ENCODE assay signal across 8 cellular contexts in the genomic region with DNA sequence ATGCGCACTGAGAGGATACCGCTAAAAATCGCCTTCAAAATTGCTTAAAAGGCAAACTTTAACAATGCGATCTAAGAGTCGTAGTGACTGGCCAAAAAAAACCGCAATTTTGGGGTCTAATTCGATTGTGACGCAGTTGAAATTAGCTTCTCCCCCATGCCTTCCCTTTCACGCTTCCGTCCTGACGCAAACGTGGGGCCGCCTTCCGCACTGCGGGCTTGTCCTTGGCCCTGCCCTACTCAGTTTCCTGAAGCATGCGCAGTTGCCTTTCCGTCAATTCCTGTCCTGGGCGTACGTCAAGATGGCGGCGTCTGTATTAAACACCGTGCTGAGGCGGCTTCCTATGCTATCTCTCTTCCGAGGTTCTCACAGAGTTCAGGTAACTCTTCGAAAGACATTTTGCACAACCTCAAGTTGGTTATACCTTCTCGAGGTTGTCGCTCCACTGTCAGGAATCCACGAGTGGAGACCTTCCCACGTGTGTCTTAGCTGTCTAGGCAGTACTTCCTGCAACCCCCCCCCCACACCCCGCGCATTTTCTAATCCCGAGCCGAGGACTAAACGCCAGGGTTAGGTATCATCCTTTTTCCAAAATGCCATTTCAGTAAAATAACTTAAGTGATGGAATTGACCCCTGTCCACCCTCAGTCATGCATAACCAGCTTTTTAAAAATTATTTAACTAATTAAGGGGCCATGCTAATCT. TPM values are rescaled to one million over a fixed set of nuclear protein-coding genes. Genes with fewer than 3 reads are reported as not detected.
A peak's percentile ranks its signal among the peaks of the same experiment; 100 is the strongest.
DNase-seq lines count a peak whose midpoint lies in the region; ATAC-seq and TF ChIP-seq lines count a peak whose summit lies in the region.

A gene (plus strand): TSS at position 276 of the 705 bp plus-strand sequence. CDS start 26 bp downstream, at position 302.

- intact Hi-C loops in esophagus squamous epithelium (cut with DNase I) = no loop called here

- H3K27me3 ChIP-seq in Peyer's patch (no peaks in the 10 kb centered on the region), esophagus squamous epithelium (no peaks in the 10 kb centered on the region)

- no peak for TF ChIP-seq CTCF in Peyer's patch (IDR thresholded peaks at IDR 0.05)
- no peak for TF ChIP-seq CTCF in esophagus squamous epithelium (IDR thresholded peaks at IDR 0.05)

- H3K4me3 ChIP-seq in Peyer's patch (peak within 1 kb of the TSS; percentile 70 to 86 (median 76)), esophagus squamous epithelium (peak within 1 kb of the TSS; percentile 61 to 92 (median 74))

- peaks cover 0 to 28% (median 9%) of the 10 kb centered on the region in 4 donors for H3K4me1 ChIP-seq in Peyer's patch
- peaks cover 6 to 39% (median 21%) of the 10 kb centered on the region in 3 donors for H3K4me1 ChIP-seq in esophagus squamous epithelium

- 0% methylated on average over 31 to 32 of the region's 34 CpGs for whole genome bisulfite sequencing in esophagus squamous epithelium, 2 donors

- H3K36me3 ChIP-seq in Peyer's patch (peaks cover 0 to 44% (median 0%) of the 10 kb centered on the region in 3 donors), esophagus squamous epithelium (peaks cover 3 to 47% (median 30%) of the 10 kb centered on the region in 3 donors)

- H3K27ac ChIP-seq in Peyer's patch = peak within 1 kb of the TSS; percentile 87 to 97 (median 92)
- H3K27ac ChIP-seq in esophagus squamous epithelium = peak within 1 kb of the TSS; percentile 95 to 98 (median 98)

- TF ChIP-seq POLR2A in Peyer's patch (IDR thresholded peaks at IDR 0.05) (peak; percentile 70 to 93), esophagus squamous epithelium (IDR thresholded peaks at IDR 0.05) (peak in 2 of 4 donors; percentile 65 to 80)

- peak; percentile 98 for DNase-seq in DMS153 treated with DMSO at 0.1 percent for 48 hours (lab: John Stamatoyannopoulos, UW; ENCODE audit: unreplicated experiment)
- peak; percentile 100 for DNase-seq in KG1 (lab: John Stamatoyannopoulos, UW)
- peak; percentile 94 to 99 (median 97) for DNase-seq in Peyer's patch
- DNase-seq in activated T-cell treated with anti-CD3 and anti-CD28 coated beads, Interleukin-2, amount 50 U/mL, for 48 hours = peak; percentile 94 to 96
- peak; percentile 86 for DNase-seq in esophagus squamous epithelium (lab: John Stamatoyannopoulos, UW)
- DNase-seq in myocyte (ENCODE audit: low read depth) = peak; percentile 99
- peak; percentile 91 to 98 for DNase-seq in stimulated activated CD8-positive, alpha-beta memory T cell treated with anti-CD3 and anti-CD28 coated beads, Interleukin-7, amount 100 ng/mL, for 48 hours (ENCODE audit: extremely low read depth in 1 of 2, low read depth in 1 of 2)

- no peaks in the 10 kb centered on the region for H3K9me3 ChIP-seq in Peyer's patch
- no peaks in the 10 kb centered on the region for H3K9me3 ChIP-seq in esophagus squamous epithelium

- ATAC-seq in GM21723 (IDR thresholded peaks at IDR 0.05; ENCODE audit: unreplicated experiment) = peak; percentile 76

RNA-seq across cellular contexts. Expression of the gene that starts here (rescaled TPM):
- 10 to 100 TPM; 35.3 to 59.8 (median 42.5) TPM for total RNA-seq in Peyer's patch
- total RNA-seq in esophagus squamous epithelium = 10 to 100 TPM; 31.0 to 56.3 (median 40.6) TPM
- 64.3 and 65.5 TPM in 2 replicates for total RNA-seq in myocyte
- polyA plus RNA-seq in myocyte (2012) = 61.7 TPM

Comparison
In these comparisons a context has a peak if more than half of its experiments do, and no peak if none do; other contexts are left out.
1. Peak in every context shown above with its lines: DNase-seq, ATAC-seq, H3K4me3 ChIP-seq and H3K27ac ChIP-seq.